8 cellular contexts compared by ENCODE assay signal in the genomic region with DNA sequence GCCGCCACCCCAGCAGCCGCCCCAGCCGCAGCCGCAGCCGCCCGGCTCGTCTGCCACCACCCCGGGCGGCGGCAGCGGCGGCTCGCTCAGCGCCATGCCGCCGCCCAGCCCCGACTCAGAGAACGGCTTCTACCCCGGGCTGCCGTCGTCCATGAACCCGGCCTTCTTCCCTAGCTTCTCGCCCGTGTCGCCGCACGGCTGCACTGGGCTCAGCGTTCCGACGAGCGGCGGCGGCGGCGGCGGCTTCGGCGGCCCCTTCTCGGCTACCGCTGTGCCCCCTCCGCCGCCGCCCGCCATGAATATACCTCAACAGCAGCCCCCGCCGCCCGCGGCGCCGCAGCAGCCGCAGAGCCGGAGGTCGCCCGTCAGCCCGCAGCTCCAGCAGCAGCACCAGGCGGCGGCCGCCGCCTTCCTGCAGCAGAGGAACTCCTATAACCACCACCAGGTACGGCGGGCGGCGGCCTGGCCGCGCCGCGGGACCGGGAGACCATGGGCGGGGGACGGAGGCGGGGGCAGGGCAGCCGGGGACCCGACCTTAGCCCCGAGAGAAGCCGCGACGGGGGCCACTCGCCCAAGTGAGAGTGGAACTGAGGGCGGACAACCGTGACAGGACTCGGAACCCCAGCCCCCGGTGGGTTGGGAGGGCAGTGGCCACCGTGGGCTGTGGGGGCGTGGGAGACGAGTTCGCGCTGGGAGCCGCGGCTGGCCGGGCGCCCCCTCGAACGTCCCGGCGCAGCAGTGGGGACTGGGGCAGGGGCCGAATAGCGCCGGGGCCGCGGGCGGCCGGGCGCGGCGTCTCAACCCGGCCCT. TPM values are rescaled to one million over a fixed set of nuclear protein-coding genes. Genes with fewer than 3 reads are reported as not detected.
A peak's percentile ranks its signal among the peaks of the same experiment; 100 is the strongest.
DNase-seq lines count a peak whose midpoint lies in the region; ATAC-seq, FAIRE-seq and TF ChIP-seq lines count a peak whose summit lies in the region.

No MANE protein-coding gene starts in this region.

- H3K4me1 ChIP-seq in RWPE2 (ENCODE audit: insufficient read depth, poor library complexity, severe bottlenecking) (peaks cover 15% of the 10 kb centered on the region), left ventricle myocardium inferior (peaks cover 75% of the 10 kb centered on the region), prostate gland (replicated peaks) (no peaks in the 10 kb centered on the region)

- CTCF ChIA-PET in CD4-positive, alpha-beta T cell (lab: Charles Lee) = interaction anchor here (0.6 kb wide), 1 partner anchor 35 kb away, joined by 4 read pairs; no protein-coding TSS in a partner anchor

- H3K4me1 Mint-ChIP-seq in CD4-positive, alpha-beta T cell (ENCODE audit: low read depth) = peaks cover 32% of the 10 kb centered on the region
- peaks cover 28% of the 10 kb centered on the region for H3K4me1 Mint-ChIP-seq in activated naive CD8-positive, alpha-beta T cell (ENCODE audit: low read depth)

- TF ChIP-seq POLR2A in prostate gland (IDR thresholded peaks at IDR 0.05) = no peak

- under 1% methylated on average over 72 of the region's 106 CpGs for WGBS in prostate gland

- H3K27me3 Mint-ChIP-seq in CD4-positive, alpha-beta T cell = no peaks in the 10 kb centered on the region
- no peaks in the 10 kb centered on the region for H3K27me3 Mint-ChIP-seq in activated naive CD8-positive, alpha-beta T cell

- intact Hi-C loops in CD4-positive, alpha-beta T cell (cut with DNase I, micrococcal nuclease) = loop anchor here (2.0 to 5.0 kb wide), 8 partner anchors 79 to 1522 kb away; a partner anchor contains a TSS
- intact Hi-C loops in left ventricle myocardium inferior (cut with micrococcal nuclease) (no loop called here), prostate gland (cut with DNase I) (loop anchor here (10.0 kb wide), 4 partner anchors 139 to 651 kb away; a partner anchor contains a TSS)

- peak overlapping the region; percentile 77 for H3K4me3 ChIP-seq in H7 (ENCODE audit: insufficient read depth, low read depth, low read length)
- H3K4me3 ChIP-seq in RWPE2 (ENCODE audit: severe bottlenecking) = peak overlapping the region; percentile 60
- H3K4me3 ChIP-seq in left ventricle myocardium inferior = peak overlapping the region; percentile 93
- peak overlapping the region; percentile 96 to 99 for H3K4me3 ChIP-seq in prostate gland

- peak; percentile 21 to 68 (median 45) for DNase-seq in CD4-positive, alpha-beta T cell
- DNase-seq in H7 (peak; percentile 64), RWPE2 (ENCODE audit: low spot score) (peak; percentile 59), left ventricle myocardium inferior (peak; percentile 41), prostate gland (ENCODE audit: low spot score) (peak; percentile 30), urothelium cell line (ENCODE audit: low spot score) (peak; percentile 4), GM19240 (ENCODE audit: insufficient read length, low spot score) (no peak)

- FAIRE-seq in urothelium cell line (lab: Jason Lieb, UNC) = no peak

- H3K4me3 Mint-ChIP-seq in CD4-positive, alpha-beta T cell = peak overlapping the region; percentile 81
- H3K4me3 Mint-ChIP-seq in activated naive CD8-positive, alpha-beta T cell = peak overlapping the region; percentile 60

- H3K27ac Mint-ChIP-seq in CD4-positive, alpha-beta T cell = peak overlapping the region; percentile 99
- H3K27ac Mint-ChIP-seq in activated naive CD8-positive, alpha-beta T cell = no peak overlapping the region

- no peaks in the 10 kb centered on the region for H3K27me3 ChIP-seq in CD4-positive, alpha-beta T cell (ENCODE audit: control insufficient read depth, insufficient read depth, low read length)
- H3K27me3 ChIP-seq in H7 (ENCODE audit: control insufficient read depth, insufficient read depth, low read length) (peaks cover 20% of the 10 kb centered on the region), RWPE2 (ENCODE audit: insufficient read depth, poor library complexity, severe bottlenecking) (no peaks in the 10 kb centered on the region), left ventricle myocardium inferior (ENCODE audit: low read depth) (no peaks in the 10 kb centered on the region), prostate gland (replicated peaks; ENCODE audit: insufficient read depth) (no peaks in the 10 kb centered on the region)

- ATAC-seq in CD4-positive, alpha-beta T cell (ENCODE audit: poor library complexity) = peak; percentile 2
- no peak for ATAC-seq in RWPE2 (ENCODE audit: low read depth)

- TF ChIP-seq CTCF in CD4-positive, alpha-beta T cell (IDR thresholded peaks at IDR 0.05) = no peak
- no peak for TF ChIP-seq CTCF in RWPE2 (IDR thresholded peaks at IDR 0.05; ENCODE audit: poor library complexity, severe bottlenecking)
- TF ChIP-seq CTCF in left ventricle myocardium inferior (IDR thresholded peaks at IDR 0.05; ENCODE audit: borderline replicate concordance) = no peak
- TF ChIP-seq CTCF in prostate gland (IDR thresholded peaks at IDR 0.05) = no peak

- peaks cover 39% of the 10 kb centered on the region for H3K36me3 Mint-ChIP-seq in CD4-positive, alpha-beta T cell (ENCODE audit: low read depth)
- H3K36me3 Mint-ChIP-seq in activated naive CD8-positive, alpha-beta T cell = no peaks in the 10 kb centered on the region

- H3K27ac ChIP-seq in CD4-positive, alpha-beta T cell (ENCODE audit: low read depth, low read length) = peak overlapping the region; percentile 67
- H3K27ac ChIP-seq in RWPE2 (ENCODE audit: poor library complexity, severe bottlenecking) (peak overlapping the region; percentile 89), left ventricle myocardium inferior (replicated peaks) (peak overlapping the region; percentile 100), prostate gland (peak overlapping the region; percentile 99 to 100)

- H3K9me3 Mint-ChIP-seq in CD4-positive, alpha-beta T cell = no peaks in the 10 kb centered on the region
- no peaks in the 10 kb centered on the region for H3K9me3 Mint-ChIP-seq in activated naive CD8-positive, alpha-beta T cell (ENCODE audit: low read depth)

- no peaks in the 10 kb centered on the region for H3K36me3 ChIP-seq in H7 (replicated peaks; ENCODE audit: control insufficient read depth, insufficient read depth, low read length)
- peaks cover 25% of the 10 kb centered on the region for H3K36me3 ChIP-seq in RWPE2 (ENCODE audit: low read depth)
- peaks cover 18% of the 10 kb centered on the region for H3K36me3 ChIP-seq in left ventricle myocardium inferior
- H3K36me3 ChIP-seq in prostate gland = no peaks in the 10 kb centered on the region

- H3K9me3 ChIP-seq in CD4-positive, alpha-beta T cell (ENCODE audit: control insufficient read depth, low read length) = no peaks in the 10 kb centered on the region
- H3K9me3 ChIP-seq in RWPE2 (ENCODE audit: severe bottlenecking) (no peaks in the 10 kb centered on the region), left ventricle myocardium inferior (replicated peaks) (no peaks in the 10 kb centered on the region), prostate gland (no peaks in the 10 kb centered on the region)

- POLR2A ChIA-PET in CD4-positive, alpha-beta T cell (lab: Charles Lee) = interaction anchor here (1.2 to 2.3 kb wide), 10 partner anchors 8 to 1376 kb away, joined by 3 to 16 read pairs (median 4); a partner anchor contains a TSS

RNA-seq across cellular contexts. Expression of a gene that starts 1.8 kb away (rescaled TPM):
- total RNA-seq in CD4-positive, alpha-beta T cell = 10 to 100 TPM; 26.4 to 27.0 TPM
- total RNA-seq in H7 (2014; rRNA removed; shearing (Covaris generic)) = 1.9 and 2.0 TPM in 2 replicates
- total RNA-seq in left ventricle myocardium inferior (23.3 TPM), prostate gland (10 to 100 TPM; 14.5 to 47.3 TPM)
